In genomic region chr4:107131295-107131694, GRCh38 we compare ENCODE assay signal across 26 cellular contexts.
DNase-seq lines count a peak whose midpoint lies in the region; ATAC-seq and TF ChIP-seq lines count a peak whose summit lies in the region.
"Had no signal": no experiment of that assay in that cellular context is flagged by ENCODE, and none has a peak within 500 bp of the region (broad histone marks: within the 10 kb centered on the region; RNA-seq: fewer than 3 reads in every experiment).

No MANE protein-coding gene starts in this region.

- no peak overlapping the region for H3K4me3 Mint-ChIP-seq in activated T-helper 2 cell treated with anti-CD3 and anti-CD28 coated beads, Interferon-gamma antibody, Interleukin-2, Interleukin-4, amounts not matched to agents 10 μg/mL and 5 μg/mL and 100 μg/mL, durations not matched to agents 14 hours and 24 hours and 36 hours (ENCODE audit: low read depth)
- H3K4me3 Mint-ChIP-seq: activated CD8-positive, alpha-beta memory T cell treated with anti-CD3 and anti-CD28 coated beads, Interleukin-2, amount 10 ng/mL, durations not matched to agents 7 days and 5 days; activated naive CD4-positive, alpha-beta T cell treated with anti-CD3 and anti-CD28 coated beads, Interleukin-2, amount 50 U/mL, for 24 hours; activated T-helper 1 cell treated with anti-CD3 and anti-CD28 coated beads, Interleukin-12 subunit alpha, Interleukin-12 subunit beta, Interleukin-2, Interleukin-4 antibody, amounts not matched to agents 30 ng/mL and 10 ng/mL and 1 ng/mL, durations not matched to agents 14 hours and 24 hours and 36 hours; IgD-negative memory B cell; stimulated activated effector memory CD8-positive, alpha-beta T cell treated with anti-CD3 and anti-CD28 coated beads, Interleukin-12 subunit alpha, Interleukin-12 subunit beta, amount 100 ng/mL, for 72 hours had no signal

- no peaks in the 10 kb centered on the region for H3K9me3 ChIP-seq in osteoblast (ENCODE audit: low read depth, low read length)
- H3K9me3 ChIP-seq: esophagus squamous epithelium, MG63, prostate gland had no signal

- no peak overlapping the region for H3K27ac Mint-ChIP-seq in activated T-helper 2 cell treated with anti-CD3 and anti-CD28 coated beads, Interferon-gamma antibody, Interleukin-2, Interleukin-4, amounts not matched to agents 10 μg/mL and 5 μg/mL and 100 μg/mL, durations not matched to agents 14 hours and 24 hours and 36 hours
- H3K27ac Mint-ChIP-seq: activated CD8-positive, alpha-beta memory T cell treated with anti-CD3 and anti-CD28 coated beads, Interleukin-2, amount 10 ng/mL, durations not matched to agents 7 days and 5 days; activated naive CD4-positive, alpha-beta T cell treated with anti-CD3 and anti-CD28 coated beads, Interleukin-2, amount 50 U/mL, for 24 hours; activated T-helper 1 cell treated with anti-CD3 and anti-CD28 coated beads, Interleukin-12 subunit alpha, Interleukin-12 subunit beta, Interleukin-2, Interleukin-4 antibody, amounts not matched to agents 30 ng/mL and 10 ng/mL and 1 ng/mL, durations not matched to agents 14 hours and 24 hours and 36 hours; IgD-negative memory B cell; stimulated activated effector memory CD8-positive, alpha-beta T cell treated with anti-CD3 and anti-CD28 coated beads, Interleukin-12 subunit alpha, Interleukin-12 subunit beta, amount 100 ng/mL, for 72 hours had no signal

- H3K27me3 ChIP-seq in osteoblast (ENCODE audit: insufficient read depth, low read length) = no peaks in the 10 kb centered on the region
- H3K27me3 ChIP-seq: esophagus squamous epithelium, MG63 had no signal

- H3K9me3 Mint-ChIP-seq in activated T-helper 2 cell treated with anti-CD3 and anti-CD28 coated beads, Interferon-gamma antibody, Interleukin-2, Interleukin-4, amounts not matched to agents 10 μg/mL and 5 μg/mL and 100 μg/mL, durations not matched to agents 14 hours and 24 hours and 36 hours = no peaks in the 10 kb centered on the region
- H3K9me3 Mint-ChIP-seq: activated naive CD4-positive, alpha-beta T cell treated with anti-CD3 and anti-CD28 coated beads, Interleukin-2, amount 50 U/mL, for 24 hours; activated T-helper 1 cell treated with anti-CD3 and anti-CD28 coated beads, Interleukin-12 subunit alpha, Interleukin-12 subunit beta, Interleukin-2, Interleukin-4 antibody, amounts not matched to agents 30 ng/mL and 10 ng/mL and 1 ng/mL, durations not matched to agents 14 hours and 24 hours and 36 hours; IgD-negative memory B cell had no signal

- no peaks in the 10 kb centered on the region for H3K79me2 ChIP-seq in osteoblast (ENCODE audit: insufficient read depth, low read length)

- H3K27ac ChIP-seq in osteoblast (ENCODE audit: low read depth, low read length) = no peak overlapping the region
- H3K27ac ChIP-seq: esophagus squamous epithelium, prostate gland had no signal

- TF ChIP-seq CTCF in epithelial cell of esophagus (IDR thresholded peaks at IDR 0.05; ENCODE audit: insufficient read depth, low read depth, low read length, missing control alignments) (no peak), osteoblast (IDR thresholded peaks at IDR 0.05; ENCODE audit: extremely low read depth, low read depth, low read length) (no peak)

- H3K27me3 Mint-ChIP-seq in activated T-helper 2 cell treated with anti-CD3 and anti-CD28 coated beads, Interferon-gamma antibody, Interleukin-2, Interleukin-4, amounts not matched to agents 10 μg/mL and 5 μg/mL and 100 μg/mL, durations not matched to agents 14 hours and 24 hours and 36 hours (ENCODE audit: low read depth) = no peaks in the 10 kb centered on the region
- H3K27me3 Mint-ChIP-seq: activated CD8-positive, alpha-beta memory T cell treated with anti-CD3 and anti-CD28 coated beads, Interleukin-2, amount 10 ng/mL, durations not matched to agents 7 days and 5 days; activated naive CD4-positive, alpha-beta T cell treated with anti-CD3 and anti-CD28 coated beads, Interleukin-2, amount 50 U/mL, for 24 hours had no signal

- no peak overlapping the region for H2AFZ ChIP-seq in osteoblast (ENCODE audit: low read length)

- H3K4me2 ChIP-seq in osteoblast (ENCODE audit: insufficient read depth, low read length) = no peak overlapping the region

- intact Hi-C loops in activated T-helper 2 cell treated with anti-CD3 and anti-CD28 coated beads, Interferon-gamma antibody, Interleukin-2, Interleukin-4, amounts not matched to agents 10 μg/mL and 5 μg/mL and 100 μg/mL, durations not matched to agents 14 hours and 24 hours and 36 hours (cut with micrococcal nuclease) = no loop called here

- no peaks in the 10 kb centered on the region for H3K4me1 Mint-ChIP-seq in activated T-helper 2 cell treated with anti-CD3 and anti-CD28 coated beads, Interferon-gamma antibody, Interleukin-2, Interleukin-4, amounts not matched to agents 10 μg/mL and 5 μg/mL and 100 μg/mL, durations not matched to agents 14 hours and 24 hours and 36 hours (ENCODE audit: low read depth)
- H3K4me1 Mint-ChIP-seq: activated CD8-positive, alpha-beta memory T cell treated with anti-CD3 and anti-CD28 coated beads, Interleukin-2, amount 10 ng/mL, durations not matched to agents 7 days and 5 days; activated naive CD4-positive, alpha-beta T cell treated with anti-CD3 and anti-CD28 coated beads, Interleukin-2, amount 50 U/mL, for 24 hours; IgD-negative memory B cell; stimulated activated effector memory CD8-positive, alpha-beta T cell treated with anti-CD3 and anti-CD28 coated beads, Interleukin-12 subunit alpha, Interleukin-12 subunit beta, amount 100 ng/mL, for 72 hours had no signal

- peaks cover 23% of the 10 kb centered on the region for H3K4me1 ChIP-seq in osteoblast (ENCODE audit: insufficient read depth, low read length)
- H3K4me1 ChIP-seq: esophagus squamous epithelium, prostate gland had no signal

- DNase-seq in EL (peak; percentile 14), NCI-H226 (peak; percentile 26), epithelial cell of esophagus (ENCODE audit: low read depth) (peak; percentile 49), osteoblast (ENCODE audit: insufficient read length, low spot score, missing footprints) (peak; percentile 58)
- DNase-seq in activated T-helper 2 cell treated with anti-CD3 and anti-CD28 coated beads, Interferon-gamma antibody, Interleukin-2, Interleukin-4, amounts not matched to agents 10 μg/mL and 5 μg/mL and 100 μg/mL, durations not matched to agents 14 hours and 24 hours and 36 hours (ENCODE audit: low spot score) = no peak
- DNase-seq in activated CD4-positive, CD25-positive, alpha-beta regulatory T cell treated with anti-CD3 and anti-CD28 coated beads, Interleukin-2, amount 50 U/mL, for 72 hours = no peak
- DNase-seq: activated CD4-positive, alpha-beta T cell treated with anti-CD3 and anti-CD28 coated beads for 4 hours; activated CD8-positive, alpha-beta memory T cell treated with anti-CD3 and anti-CD28 coated beads, Interleukin-2, amount 10 ng/mL, durations not matched to agents 7 days and 5 days; COR-L47; DMS79; effector memory CD4-positive, alpha-beta T cell; esophagus squamous epithelium; mammary epithelial cell; MG63; NCI-H1417; NCI-H2081 treated with DMSO at 0.1 percent for 48 hours; NCI-H446; stimulated activated CD4-positive, alpha-beta T cell treated with anti-CD3 and anti-CD28 coated beads, Interleukin-1b, Interleukin-23, amount 100 ng/mL, for 48 hours had no signal

- H3K36me3 ChIP-seq in osteoblast (ENCODE audit: insufficient read depth, low read length) = no peaks in the 10 kb centered on the region
- H3K36me3 ChIP-seq: esophagus squamous epithelium, MG63, prostate gland had no signal

- no peak overlapping the region for H3K4me3 ChIP-seq in epithelial cell of esophagus (ENCODE audit: low read length)
- no peak overlapping the region for H3K4me3 ChIP-seq in osteoblast (ENCODE audit: insufficient read depth, low read length)
- H3K4me3 ChIP-seq: esophagus squamous epithelium, MG63, prostate gland had no signal

- H4K20me1 ChIP-seq in osteoblast (ENCODE audit: insufficient read depth, low read length) = no peaks in the 10 kb centered on the region

- ATAC-seq in GM21526 (IDR thresholded peaks at IDR 0.05; ENCODE audit: low FRiP score, unreplicated experiment) (no peak), HG03521 (IDR thresholded peaks at IDR 0.05; ENCODE audit: unreplicated experiment) (no peak)
- ATAC-seq: activated CD8-positive, alpha-beta memory T cell treated with anti-CD3 and anti-CD28 coated beads, Interleukin-2, amount 10 ng/mL, durations not matched to agents 7 days and 5 days; HCT116; stimulated activated effector memory CD8-positive, alpha-beta T cell treated with anti-CD3 and anti-CD28 coated beads, Interleukin-12 subunit alpha, Interleukin-12 subunit beta, amount 100 ng/mL, for 72 hours had no signal

- H3K36me3 Mint-ChIP-seq in activated T-helper 2 cell treated with anti-CD3 and anti-CD28 coated beads, Interferon-gamma antibody, Interleukin-2, Interleukin-4, amounts not matched to agents 10 μg/mL and 5 μg/mL and 100 μg/mL, durations not matched to agents 14 hours and 24 hours and 36 hours (ENCODE audit: low read depth) = no peaks in the 10 kb centered on the region
- H3K36me3 Mint-ChIP-seq: activated CD8-positive, alpha-beta memory T cell treated with anti-CD3 and anti-CD28 coated beads, Interleukin-2, amount 10 ng/mL, durations not matched to agents 7 days and 5 days; activated naive CD4-positive, alpha-beta T cell treated with anti-CD3 and anti-CD28 coated beads, Interleukin-2, amount 50 U/mL, for 24 hours; stimulated activated effector memory CD8-positive, alpha-beta T cell treated with anti-CD3 and anti-CD28 coated beads, Interleukin-12 subunit alpha, Interleukin-12 subunit beta, amount 100 ng/mL, for 72 hours had no signal

Comparison
In these comparisons a context has a peak if more than half of its experiments do, and no peak if none do; other contexts are left out.
1. DNase-seq: peak in EL (single experiment), NCI-H226 (single experiment), epithelial cell of esophagus (single experiment) and osteoblast (single experiment); none in activated T-helper 2 cell treated with anti-CD3 and anti-CD28 coated beads, Interferon-gamma antibody, Interleukin-2, Interleukin-4, amounts not matched to agents 10 μg/mL and 5 μg/mL and 100 μg/mL, durations not matched to agents 14 hours and 24 hours and 36 hours (single experiment) and activated CD4-positive, CD25-positive, alpha-beta regulatory T cell treated with anti-CD3 and anti-CD28 coated beads, Interleukin-2, amount 50 U/mL, for 72 hours (single experiment).